ENCODE assay signal across 22 cellular contexts in the genomic region with DNA sequence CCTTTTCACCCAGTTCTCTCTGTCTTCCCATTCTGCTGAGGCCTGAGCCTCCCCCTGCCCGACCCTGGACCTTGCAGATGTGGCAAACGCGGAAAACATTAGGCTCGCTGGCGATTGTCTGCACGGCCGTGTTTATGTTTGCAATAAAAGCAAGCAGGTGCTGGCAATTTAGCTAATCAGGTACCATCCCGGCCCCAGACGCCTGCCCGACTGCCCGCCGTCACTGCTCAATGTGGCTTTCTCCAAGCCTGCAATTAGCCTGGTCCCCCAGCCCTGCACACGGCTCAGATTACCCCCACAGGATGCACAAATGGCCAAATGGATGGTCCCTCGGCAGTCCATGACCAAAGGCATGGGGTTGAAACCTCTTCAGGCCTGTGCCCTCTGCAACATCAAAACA.
A peak's percentile ranks its signal among the peaks of the same experiment; 100 is the strongest.
DNase-seq lines count a peak whose midpoint lies in the region; ATAC-seq, FAIRE-seq and TF ChIP-seq lines count a peak whose summit lies in the region.
"Had no signal": no experiment of that assay in that cellular context is flagged by ENCODE, and none has a peak within 500 bp of the region (broad histone marks: within the 10 kb centered on the region; RNA-seq: fewer than 3 reads in every experiment).

No MANE protein-coding gene starts in this region.

- no peak overlapping the region for H4K5ac ChIP-seq in H1 (ENCODE audit: insufficient read length, low read depth, low read length)

- H3K4me3 Mint-ChIP-seq in stimulated activated memory B cell treated with anti-CD40 and anti-IgM and Interleukin-4, amounts not matched to agents 10 μg/mL and 1 μg/mL and 100 μg/mL, for 72 hours, result no peak overlapping the region
- H3K4me3 Mint-ChIP-seq: CD14-positive monocyte, H9, T-helper 17 cell had no signal

- FAIRE-seq in H1 (lab: Jason Lieb, UNC), result no peak
- FAIRE-seq: GM19239 had no signal

- no peaks in the 10 kb centered on the region for H3K4me1 Mint-ChIP-seq in stimulated activated memory B cell treated with anti-CD40 and anti-IgM and Interleukin-4, amounts not matched to agents 10 μg/mL and 1 μg/mL and 100 μg/mL, for 72 hours
- H3K4me1 Mint-ChIP-seq: T-helper 17 cell had no signal

- H4K20me1 ChIP-seq in BLaER1, result no peaks in the 10 kb centered on the region
- no peaks in the 10 kb centered on the region for H4K20me1 ChIP-seq in H1 (replicated peaks in 1 of 2; ENCODE audit: control insufficient read depth in 1 of 2, insufficient read depth in 2 of 2, low read length in 2 of 2)

- peaks cover 15% of the 10 kb centered on the region for H3K27me3 Mint-ChIP-seq in stimulated activated memory B cell treated with anti-CD40 and anti-IgM and Interleukin-4, amounts not matched to agents 10 μg/mL and 1 μg/mL and 100 μg/mL, for 72 hours

- no peak overlapping the region for H3K56ac ChIP-seq in H1 (replicated peaks; ENCODE audit: insufficient read length, low read depth, low read length)

- no peak for ATAC-seq in stimulated activated memory B cell treated with anti-CD40 and anti-IgM and Interleukin-4, amounts not matched to agents 10 μg/mL and 1 μg/mL and 100 μg/mL, for 72 hours
- ATAC-seq in GM21786 (IDR thresholded peaks at IDR 0.05; ENCODE audit: unreplicated experiment), result no peak
- no peak for ATAC-seq in right lobe of liver
- ATAC-seq: T-helper 17 cell had no signal

- no peaks in the 10 kb centered on the region for H3K9me3 ChIP-seq in BLaER1
- no peaks in the 10 kb centered on the region for H3K9me3 ChIP-seq in H1 (ENCODE audit: insufficient read depth in 2 of 2, low read depth in 1 of 2, low read length in 1 of 2)
- H3K9me3 ChIP-seq in right lobe of liver, result no peaks in the 10 kb centered on the region
- H3K9me3 ChIP-seq: MG63 had no signal

- no peak overlapping the region for H2BK120ac ChIP-seq in H1 (replicated peaks; ENCODE audit: low read depth, low read length)

- H3K4me2 ChIP-seq in BLaER1, result peak overlapping the region; percentile 76
- H3K4me2 ChIP-seq in H1 (ENCODE audit: insufficient read depth in 1 of 2, low read depth in 2 of 2, low read length in 2 of 2), result peak overlapping the region in 1 of 2 experiments; percentile 23; a peak in 1 of 4 replicates

- H4K8ac ChIP-seq in H1 (ENCODE audit: extremely low read depth, insufficient read depth, low read length), result no peak overlapping the region

- TF ChIP-seq CTCF in H1 (IDR thresholded peaks at IDR 0.05; ENCODE audit: control extremely low read depth in 1 of 3, insufficient read depth in 1 of 3, low read depth in 1 of 3, low read length in 3 of 3), result no peak
- TF ChIP-seq CTCF in right lobe of liver (IDR thresholded peaks at IDR 0.05), result no peak

- no peaks in the 10 kb centered on the region for H3K27me3 ChIP-seq in BLaER1
- H3K27me3 ChIP-seq in H1 (replicated peaks in 1 of 4; ENCODE audit: control insufficient read depth in 3 of 4, extremely low read depth in 1 of 4, insufficient read depth in 3 of 4, low read length in 3 of 4), result no peaks in the 10 kb centered on the region; a peak in 1 of 7 replicates
- H3K27me3 ChIP-seq in right lobe of liver, result no peaks in the 10 kb centered on the region
- H3K27me3 ChIP-seq: MG63 had no signal

- TF ChIP-seq POLR2A in H1 (IDR thresholded peaks at IDR 0.05; ENCODE audit: control extremely low read depth in 1 of 2, low read depth in 2 of 2, low read length in 2 of 2), result no peak
- TF ChIP-seq POLR2A in right lobe of liver (IDR thresholded peaks at IDR 0.05), result no peak

- H4K91ac ChIP-seq in H1 (replicated peaks; ENCODE audit: insufficient read length, low read length), result no peak overlapping the region

- peak overlapping the region; percentile 64; the same call in 1 of the 2 replicates for H2BK20ac ChIP-seq in H1 (ENCODE audit: low read length)

- POLR2A ChIA-PET in H1 (lab: Charles Lee; ENCODE audit: partially characterized antibody), result no interaction called here

- H3K27ac ChIP-seq in BLaER1 (no peak overlapping the region), H1 (ENCODE audit: low read depth, low read length) (no peak overlapping the region), right lobe of liver (no peak overlapping the region)

- intact Hi-C loops in right lobe of liver (cut with DNase I), result no loop called here

- H3K23me2 ChIP-seq in H1 (ENCODE audit: low read depth, low read length), result no peaks in the 10 kb centered on the region

- H2AK5ac ChIP-seq in H1 (ENCODE audit: low read depth, low read length), result no peak overlapping the region

- H3K27ac Mint-ChIP-seq in stimulated activated memory B cell treated with anti-CD40 and anti-IgM and Interleukin-4, amounts not matched to agents 10 μg/mL and 1 μg/mL and 100 μg/mL, for 72 hours, result no peak overlapping the region
- H3K27ac Mint-ChIP-seq: CD14-positive monocyte, T-helper 17 cell had no signal

- H3K14ac ChIP-seq in H1 (ENCODE audit: insufficient read length), result no peak overlapping the region

- H3K4me3 ChIP-seq in BLaER1 (no peak overlapping the region), H1 (ENCODE audit: extremely low read depth in 1 of 4, insufficient read depth in 2 of 4, low read depth in 3 of 4, low read length in 4 of 4) (no peak overlapping the region), right lobe of liver (no peak overlapping the region)
- H3K4me3 ChIP-seq: MG63 had no signal

- no peak overlapping the region for H3K4ac ChIP-seq in H1 (replicated peaks; ENCODE audit: insufficient read length, low read depth, low read length)

- H2AFZ ChIP-seq in H1 (ENCODE audit: low read length), result no peak overlapping the region

- CTCF ChIA-PET in H1 (lab: Charles Lee; ENCODE audit: partially characterized antibody), result no interaction called here

- H2BK5ac ChIP-seq in H1 (ENCODE audit: low read depth, low read length), result no peak overlapping the region

- H3K9ac ChIP-seq in BLaER1 (no peak overlapping the region), H1 (replicated peaks in 1 of 4; ENCODE audit: extremely low read depth in 1 of 4, low read depth in 3 of 4, low read length in 3 of 4) (no peak overlapping the region; a peak in 1 of 7 replicates)

- H2BK12ac ChIP-seq in H1 (ENCODE audit: low read depth, low read length), result 0 out of 2 replicates have a peak overlapping the region, but pooled peaks have one; percentile 62

- H3K4me1 ChIP-seq in BLaER1 (peaks cover 36% of the 10 kb centered on the region), H1 (replicated peaks in 1 of 4; ENCODE audit: control insufficient read depth in 3 of 4, insufficient read depth in 4 of 4, low read length in 3 of 4) (peaks cover 5 to 22% (median 11%) of the 10 kb centered on the region in 4 experiments; a peak in 6 of 7 replicates), right lobe of liver (no peaks in the 10 kb centered on the region)

- no peak overlapping the region for H2BK15ac ChIP-seq in H1 (ENCODE audit: low read length)

- no peaks in the 10 kb centered on the region for H3K36me3 ChIP-seq in BLaER1
- no peaks in the 10 kb centered on the region for H3K36me3 ChIP-seq in H1 (ENCODE audit: control insufficient read depth in 2 of 4, insufficient read depth in 4 of 4, low read length in 3 of 4)
- no peaks in the 10 kb centered on the region for H3K36me3 ChIP-seq in right lobe of liver
- H3K36me3 ChIP-seq: MG63 had no signal

- no peak for TF ChIP-seq RAD21 in H1 (IDR thresholded peaks at IDR 0.05 in 1 of 2, conservative IDR thresholded peaks at IDR 0.05 in 1 of 2; ENCODE audit: low read depth in 2 of 2, low read length in 2 of 2)

- H3K9me3 Mint-ChIP-seq in stimulated activated memory B cell treated with anti-CD40 and anti-IgM and Interleukin-4, amounts not matched to agents 10 μg/mL and 1 μg/mL and 100 μg/mL, for 72 hours, result peaks cover 3% of the 10 kb centered on the region
- H3K9me3 Mint-ChIP-seq: CD14-positive monocyte, H9 had no signal

- no peaks in the 10 kb centered on the region for H3K36me3 Mint-ChIP-seq in stimulated activated memory B cell treated with anti-CD40 and anti-IgM and Interleukin-4, amounts not matched to agents 10 μg/mL and 1 μg/mL and 100 μg/mL, for 72 hours
- H3K36me3 Mint-ChIP-seq: CD14-positive monocyte had no signal

- H3K23ac ChIP-seq in H1 (ENCODE audit: insufficient read length), result no peak overlapping the region

- DNase-seq in DMS153 (lab: John Stamatoyannopoulos, UW) (peak; percentile 27), NCI-H1930 (lab: John Stamatoyannopoulos, UW) (peak; percentile 70 to 84), H1 (ENCODE audit: low read depth in 1 of 2, low spot score in 2 of 2) (no peak), CD1c-positive myeloid dendritic cell (ENCODE audit: extremely low spot score) (no peak), right lobe of liver (no peak)
- DNase-seq: Calu3, DMS79, H9, IMR-90, Karpas-422, MG63, NCI-H1092, NCI-H2171, NCI-H510A, RPMI8226, SIG-M5, T-helper 17 cell had no signal

- no peaks in the 10 kb centered on the region for H3K79me1 ChIP-seq in H1 (ENCODE audit: low read depth, low read length)

- no peak overlapping the region for H3K18ac ChIP-seq in H1 (ENCODE audit: extremely low read depth, low read length)

- no peak for TF ChIP-seq EP300 in H1 (IDR thresholded peaks at IDR 0.05; ENCODE audit: borderline replicate concordance in 1 of 2, low read depth in 2 of 2, low read length in 2 of 2)

- H3K79me2 ChIP-seq in H1 (ENCODE audit: control insufficient read depth in 1 of 2, insufficient read depth in 2 of 2, low read length in 2 of 2), result no peaks in the 10 kb centered on the region

- 88% methylated on average over 14 of the region's 14 CpGs; no CpG with 5 or more reads in 1 of the 2 experiments for WGBS in H1 (ENCODE audit: extremely low coverage in 1 of 2, insufficient coverage in 1 of 2, insufficient read length in 1 of 2, insufficient replicate concordance in 2 of 2, low coverage in 1 of 2, low lambda C conversion rate in 2 of 2, missing lambda C conversion rate in 1 of 2), 2 experiments
- WGBS in right lobe of liver (ENCODE audit: insufficient coverage, low coverage, low lambda C conversion rate, missing lambda C conversion rate), result 77% methylated on average over 8 of the region's 14 CpGs

TF ChIP-seq in H1, 55 proteins besides CTCF, POLR2A, EP300 and RAD21:
- TF ChIP-seq, protein P1, sequence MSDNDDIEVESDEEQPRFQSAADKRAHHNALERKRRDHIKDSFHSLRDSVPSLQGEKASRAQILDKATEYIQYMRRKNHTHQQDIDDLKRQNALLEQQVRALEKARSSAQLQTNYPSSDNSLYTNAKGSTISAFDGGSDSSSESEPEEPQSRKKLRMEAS (IDR thresholded peaks at IDR 0.05), result no peak

Comparison
In these comparisons a context has a peak if more than half of its experiments do, and no peak if none do; other contexts are left out.
1. DNase-seq: peak in DMS153 (single experiment) and NCI-H1930 (2 of 2); none in H1 (0 of 2), CD1c-positive myeloid dendritic cell (single experiment) and right lobe of liver (0 of 3).